33 cellular contexts compared by ENCODE assay signal in genomic region chr15:51374131-51374530, GRCh38. TPM values are rescaled to one million over a fixed set of nuclear protein-coding genes. Genes with fewer than 3 reads are reported as not detected.
DNase-seq lines count a peak whose midpoint lies in the region; ATAC-seq and TF ChIP-seq lines count a peak whose summit lies in the region.
"Had no signal": no experiment of that assay in that cellular context is flagged by ENCODE, and none has a peak within 500 bp of the region (broad histone marks: within the 10 kb centered on the region; RNA-seq: fewer than 3 reads in every experiment).

No MANE protein-coding gene starts in this region.

- TF ChIP-seq POLR2A in gastroesophageal sphincter (IDR thresholded peaks at IDR 0.05) = no peak

- ATAC-seq in HG02852 (IDR thresholded peaks at IDR 0.05; ENCODE audit: unreplicated experiment) = no peak
- ATAC-seq in gastroesophageal sphincter = no peak
- ATAC-seq: esophagus mucosa; GM23338; left lung; pancreas; stimulated activated memory B cell treated with anti-CD40 and anti-IgM and Interleukin-4, amounts not matched to agents 10 μg/mL and 1 μg/mL and 100 μg/mL, for 72 hours had no signal

- no peak overlapping the region for H3K4me3 ChIP-seq in gastroesophageal sphincter
- H3K4me3 ChIP-seq: ascending aorta; BLaER1 treated with 17β-estradiol and CSF1 and Interleukin-3, amounts not matched to agents 10 nM and 100 nM; coronary artery; GM23338; left lung; pancreas; PC-9; SK-N-MC; skin epidermis; upper lobe of left lung had no signal

- peaks cover 0 to 10% (median 0%) of the 10 kb centered on the region in 3 donors for H3K4me1 ChIP-seq in gastroesophageal sphincter
- H3K4me1 ChIP-seq: ascending aorta; BLaER1 treated with 17β-estradiol and CSF1 and Interleukin-3, amounts not matched to agents 10 nM and 100 nM; pancreas; upper lobe of left lung had no signal

- TF ChIP-seq CTCF in gastroesophageal sphincter (IDR thresholded peaks at IDR 0.05) = no peak

- DNase-seq in NCI-H1436 (lab: John Stamatoyannopoulos, UW) (peak; percentile 96), NCI-H526 (lab: John Stamatoyannopoulos, UW) (peak; percentile 60 to 62), caudate nucleus (lab: John Stamatoyannopoulos, UW) (no peak), CD1c-positive myeloid dendritic cell (ENCODE audit: extremely low spot score) (no peak)
- DNase-seq: activated CD4-positive, alpha-beta T cell treated with anti-CD3 and anti-CD28 coated beads, Interleukin-2, amount 50 U/mL, for 1 hour; activated CD4-positive, CD25-positive, alpha-beta regulatory T cell; activated effector memory CD4-positive, alpha-beta T cell treated with anti-CD3 and anti-CD28 coated beads, Interleukin-2, amount 50 U/mL, for 16 hours; activated naive CD8-positive, alpha-beta T cell treated with anti-CD3 and anti-CD28 coated beads, Interleukin-2, amount 10 ng/mL, durations not matched to agents 7 days and 5 days; activated T-cell treated with anti-CD3 and anti-CD28 coated beads, Interleukin-2, amount 50 U/mL, for 1 hour; DMS79; endodermal cell; Karpas-422; left lung; mesenchymal stem cell; NCI-H187 treated with DMSO at 0.1 percent for 48 hours; NCI-H446; NK-92 treated with Interleukin-12 subunit alpha and Interleukin-12 subunit beta, amount 100 ng/mL, for 24 hours; pancreas; PC-9; upper lobe of left lung had no signal

- H3K27ac ChIP-seq in caudate nucleus (ENCODE audit: low read depth, low read length) = peak overlapping the region; percentile 26
- H3K27ac ChIP-seq in temporal lobe (ENCODE audit: low read depth, low read length) = peak overlapping the region; percentile 83
- H3K27ac ChIP-seq in gastroesophageal sphincter = no peak overlapping the region
- H3K27ac ChIP-seq: ascending aorta; BLaER1 treated with 17β-estradiol and CSF1 and Interleukin-3, amounts not matched to agents 10 nM and 100 nM; coronary artery; left lung; pancreas; PC-9; SK-N-MC; skin epidermis; upper lobe of left lung had no signal

- no peaks in the 10 kb centered on the region for H3K9me3 ChIP-seq in gastroesophageal sphincter
- H3K9me3 ChIP-seq: ascending aorta; BLaER1 treated with 17β-estradiol and CSF1 and Interleukin-3, amounts not matched to agents 10 nM and 100 nM; left lung; pancreas; upper lobe of left lung had no signal

- TF ChIP-seq EP300 in gastroesophageal sphincter (IDR thresholded peaks at IDR 0.05) = no peak

- H3K36me3 ChIP-seq in gastroesophageal sphincter = no peaks in the 10 kb centered on the region
- H3K36me3 ChIP-seq: ascending aorta; BLaER1 treated with 17β-estradiol and CSF1 and Interleukin-3, amounts not matched to agents 10 nM and 100 nM; left lung; pancreas; upper lobe of left lung had no signal

- H3K27me3 ChIP-seq in gastroesophageal sphincter = no peaks in the 10 kb centered on the region
- H3K27me3 ChIP-seq: ascending aorta; BLaER1 treated with 17β-estradiol and CSF1 and Interleukin-3, amounts not matched to agents 10 nM and 100 nM; left lung; pancreas; upper lobe of left lung had no signal

RNA-seq across cellular contexts. Expression of gene GLDN, which starts 32.7 kb away (rescaled TPM):
- total RNA-seq in temporal lobe (2.7 TPM), gastroesophageal sphincter (10 to 100 TPM in 1 of 4 donors, 1 to 10 TPM in 3; 3.7 to 19.6 (median 4.4) TPM)
- total RNA-seq: activated naive CD8-positive, alpha-beta T cell treated with anti-CD3 and anti-CD28 coated beads, Interleukin-2, amount 10 ng/mL, durations not matched to agents 7 days and 5 days; PC-9 had no signal

RNA-seq across cellular contexts. Expression of gene CYP19A1, which starts 35.7 kb away (rescaled TPM):
- total RNA-seq in temporal lobe = 0.25 TPM
- total RNA-seq in gastroesophageal sphincter = 1 to 10 TPM in 3 of 4 donors, not detected in 1; 1.8 to 2.9 (median 2.5) TPM
- total RNA-seq: activated naive CD8-positive, alpha-beta T cell treated with anti-CD3 and anti-CD28 coated beads, Interleukin-2, amount 10 ng/mL, durations not matched to agents 7 days and 5 days; endodermal cell; esophagus mucosa; fibroblast of villous mesenchyme; GM23338; neural crest cell had no signal

Comparison
In these comparisons a context has a peak if more than half of its experiments do, and no peak if none do; other contexts are left out.
1. DNase-seq: peak in NCI-H1436 (single experiment) and NCI-H526 (2 of 2); none in caudate nucleus (0 of 61) and CD1c-positive myeloid dendritic cell (single experiment).
2. H3K27ac ChIP-seq: peak in caudate nucleus (single experiment) and temporal lobe (single experiment); none in gastroesophageal sphincter (0 of 4).